19 cellular contexts compared by ENCODE assay signal in the genomic region with DNA sequence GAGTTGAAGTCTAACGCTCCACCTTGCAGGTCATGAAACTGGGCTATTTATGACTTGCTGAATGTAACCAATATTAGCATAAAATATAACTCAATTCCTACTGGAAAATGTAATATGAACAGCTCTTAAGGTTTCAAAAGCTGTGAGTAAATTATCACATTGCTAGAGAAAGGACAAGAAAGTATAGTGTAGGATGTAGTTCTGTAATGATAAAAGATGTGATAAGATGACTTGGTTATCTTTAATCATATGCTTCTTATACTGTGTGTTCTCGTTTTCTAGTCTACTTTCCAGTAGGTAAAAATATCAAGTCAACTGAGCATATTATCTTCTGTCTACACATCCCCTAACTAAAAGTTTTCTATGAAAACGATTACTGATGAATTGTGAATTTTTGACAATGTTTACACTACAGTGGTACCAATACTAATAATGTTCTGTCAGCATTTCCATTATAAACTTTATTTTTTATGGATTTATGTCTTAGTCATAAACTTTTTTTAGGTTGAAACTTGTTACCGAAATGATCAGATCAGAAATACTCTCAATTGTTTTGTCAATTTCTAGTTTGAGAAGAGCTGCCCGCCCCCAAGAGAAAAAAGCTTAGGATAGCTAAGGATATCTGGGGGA. TPM values are rescaled to one million over a fixed set of nuclear protein-coding genes. Genes with fewer than 3 reads are reported as not detected.
A peak's percentile ranks its signal among the peaks of the same experiment; 100 is the strongest.
DNase-seq lines count a peak whose midpoint lies in the region; ATAC-seq, FAIRE-seq and TF ChIP-seq lines count a peak whose summit lies in the region.
"Had no signal": no experiment of that assay in that cellular context is flagged by ENCODE, and none has a peak within 500 bp of the region (broad histone marks: within the 10 kb centered on the region; RNA-seq: fewer than 3 reads in every experiment).

No MANE protein-coding gene starts in this region.

- H3K36me3 Mint-ChIP-seq in activated CD4-positive, alpha-beta T cell treated with anti-CD3 and anti-CD28 coated beads for 36 hours (ENCODE audit: low read depth): peaks cover 31% of the 10 kb centered on the region
- H3K36me3 Mint-ChIP-seq in activated naive CD4-positive, alpha-beta T cell treated with anti-CD3 and anti-CD28 coated beads, Interleukin-2, amount 50 U/mL, for 24 hours: peaks cover 17% of the 10 kb centered on the region

- H3K4me1 Mint-ChIP-seq in activated CD4-positive, alpha-beta T cell treated with anti-CD3 and anti-CD28 coated beads for 36 hours: no peaks in the 10 kb centered on the region
- peaks cover 13% of the 10 kb centered on the region for H3K4me1 Mint-ChIP-seq in activated naive CD4-positive, alpha-beta T cell treated with anti-CD3 and anti-CD28 coated beads, Interleukin-2, amount 50 U/mL, for 24 hours
- H3K4me1 Mint-ChIP-seq: CD14-positive monocyte had no signal

- CTCF ChIA-PET in activated CD4-positive, alpha-beta T cell treated with anti-CD3 and anti-CD28 coated beads for 36 hours (lab: Charles Lee): interaction anchor here (0.9 to 1.4 kb wide), 5 partner anchors 8 to 579 kb away, joined by 3 to 12 read pairs (median 3); a partner anchor contains a TSS

- H4K20me1 ChIP-seq in MM.1S (ENCODE audit: insufficient read depth, low read length): no peaks in the 10 kb centered on the region

- H3F3A ChIP-seq in MM.1S (ENCODE audit: insufficient read depth, low read length): peaks cover 24% of the 10 kb centered on the region

- no peaks in the 10 kb centered on the region for H3K27me3 Mint-ChIP-seq in activated CD4-positive, alpha-beta T cell treated with anti-CD3 and anti-CD28 coated beads for 36 hours
- no peaks in the 10 kb centered on the region for H3K27me3 Mint-ChIP-seq in activated naive CD4-positive, alpha-beta T cell treated with anti-CD3 and anti-CD28 coated beads, Interleukin-2, amount 50 U/mL, for 24 hours
- H3K27me3 Mint-ChIP-seq: CD4-positive, alpha-beta memory T cell had no signal

- H3K27ac ChIP-seq in MM.1S (ENCODE audit: low read length): peak overlapping the region; percentile 87; the same call in 1 of the 2 replicates
- H3K27ac ChIP-seq in kidney (ENCODE audit: low read depth in 2 of 2, low read length in 2 of 2): no peak overlapping the region
- H3K27ac ChIP-seq: 22Rv1, BLaER1 had no signal

- no peak for DNase-seq in activated CD4-positive, alpha-beta T cell treated with anti-CD3 and anti-CD28 coated beads for 36 hours
- no peak for DNase-seq in activated CD4-positive, alpha-beta T cell treated with anti-CD3 and anti-CD28 coated beads for 1 hour
- DNase-seq in activated naive CD4-positive, alpha-beta T cell (lab: John Stamatoyannopoulos, UW): no peak
- DNase-seq in MM.1S (no peak), kidney (no peak), islet precursor cell (no peak)
- DNase-seq: CD4-positive, alpha-beta memory T cell; DMS79 treated with DMSO at 0.1 percent for 48 hours; GF-D8; GOT3; H7 had no signal

- H3K79me2 ChIP-seq in MM.1S (ENCODE audit: low read length): no peaks in the 10 kb centered on the region

- no peak overlapping the region for H3K4me3 Mint-ChIP-seq in activated CD4-positive, alpha-beta T cell treated with anti-CD3 and anti-CD28 coated beads for 36 hours
- H3K4me3 Mint-ChIP-seq in activated naive CD4-positive, alpha-beta T cell treated with anti-CD3 and anti-CD28 coated beads, Interleukin-2, amount 50 U/mL, for 24 hours: no peak overlapping the region
- H3K4me3 Mint-ChIP-seq: CD14-positive monocyte; CD4-positive, alpha-beta memory T cell had no signal

- peak; percentile 72 for ATAC-seq in activated CD4-positive, alpha-beta T cell treated with anti-CD3 and anti-CD28 coated beads for 36 hours
- ATAC-seq in HG03439 (IDR thresholded peaks at IDR 0.05; ENCODE audit: unreplicated experiment): no peak

- peak overlapping the region; percentile 90 for H3K4me2 ChIP-seq in MM.1S (ENCODE audit: low read depth, low read length)
- H3K4me2 ChIP-seq: BLaER1 had no signal

- H3K9me3 ChIP-seq in MM.1S (replicated peaks; ENCODE audit: insufficient read depth, low read length) (no peaks in the 10 kb centered on the region), kidney (ENCODE audit: control insufficient read depth in 1 of 2, low read length in 2 of 2) (no peaks in the 10 kb centered on the region)
- H3K9me3 ChIP-seq: BLaER1 had no signal

- H3K27ac Mint-ChIP-seq in activated CD4-positive, alpha-beta T cell treated with anti-CD3 and anti-CD28 coated beads for 36 hours: no peak overlapping the region
- H3K27ac Mint-ChIP-seq in activated naive CD4-positive, alpha-beta T cell treated with anti-CD3 and anti-CD28 coated beads, Interleukin-2, amount 50 U/mL, for 24 hours: peak overlapping the region; percentile 17
- H3K27ac Mint-ChIP-seq: CD14-positive monocyte had no signal

- intact Hi-C loops in activated CD4-positive, alpha-beta T cell treated with anti-CD3 and anti-CD28 coated beads for 36 hours (cut with DNase I, micrococcal nuclease): no loop called here
- intact Hi-C loops in kidney (cut with DNase I): no loop called here

- H3K9ac ChIP-seq in MM.1S (ENCODE audit: low read length) (no peak overlapping the region), kidney (ENCODE audit: low read length in 2 of 2) (no peak overlapping the region)
- H3K9ac ChIP-seq: BLaER1 had no signal

- POLR2A ChIA-PET in activated CD4-positive, alpha-beta T cell treated with anti-CD3 and anti-CD28 coated beads for 36 hours (lab: Charles Lee): interaction anchor here (1.2 kb wide), 1 partner anchor 14 kb away, joined by 4 read pairs; no protein-coding TSS in a partner anchor

- TF ChIP-seq CTCF in MM.1S (IDR thresholded peaks at IDR 0.05; ENCODE audit: low read length) (no peak), kidney (IDR thresholded peaks at IDR 0.05; ENCODE audit: borderline replicate concordance, extremely low read depth, insufficient read depth) (no peak)

- 0 out of 2 replicates have a peak overlapping the region, but pooled peaks have one; percentile 9 for H3K4me3 ChIP-seq in MM.1S (ENCODE audit: low read length)
- H3K4me3 ChIP-seq in kidney (ENCODE audit: low read length in 2 of 2): no peak overlapping the region
- H3K4me3 ChIP-seq: BLaER1 had no signal

- no peaks in the 10 kb centered on the region for H3K27me3 ChIP-seq in MM.1S (replicated peaks; ENCODE audit: insufficient read depth, low read length)
- H3K27me3 ChIP-seq: BLaER1 had no signal

- 0 out of 2 replicates have a peak, but pooled peaks cover 5% of the 10 kb centered on the region for H3K36me3 ChIP-seq in MM.1S (replicated peaks; ENCODE audit: insufficient read depth, low read length)
- peaks cover 24 to 52% of the 10 kb centered on the region in 2 donors for H3K36me3 ChIP-seq in kidney (ENCODE audit: control insufficient read depth in 1 of 2, insufficient read depth in 2 of 2, low read length in 2 of 2)

- H2AFZ ChIP-seq in MM.1S (ENCODE audit: low read length): no peak overlapping the region

- H3K4me1 ChIP-seq in MM.1S (ENCODE audit: low read length) (peaks cover 42% of the 10 kb centered on the region), kidney (ENCODE audit: control insufficient read depth in 1 of 2, insufficient read depth in 1 of 2, low read depth in 1 of 2, low read length in 2 of 2) (no peaks in the 10 kb centered on the region)

- FAIRE-seq in kidney (lab: Jason Lieb, UNC): peak; percentile 3

- no peaks in the 10 kb centered on the region for H3K9me3 Mint-ChIP-seq in activated CD4-positive, alpha-beta T cell treated with anti-CD3 and anti-CD28 coated beads for 36 hours (ENCODE audit: low read depth)
- H3K9me3 Mint-ChIP-seq in activated naive CD4-positive, alpha-beta T cell treated with anti-CD3 and anti-CD28 coated beads, Interleukin-2, amount 50 U/mL, for 24 hours: no peaks in the 10 kb centered on the region
- H3K9me3 Mint-ChIP-seq: CD14-positive monocyte; CD4-positive, alpha-beta memory T cell had no signal

- H3K9me2 ChIP-seq in MM.1S (replicated peaks; ENCODE audit: insufficient read depth, low read length): no peaks in the 10 kb centered on the region

RNA-seq across cellular contexts. Expression of a gene that starts 14.6 kb away (rescaled TPM):
- 10 to 100 TPM; 23.9 to 26.0 TPM for total RNA-seq in activated CD4-positive, alpha-beta T cell treated with anti-CD3 and anti-CD28 coated beads for 36 hours
- 27.4 TPM for total RNA-seq in kidney
- 7.7 TPM for polyA plus RNA-seq in kidney (ENCODE audit: insufficient read depth, low read depth, low replicate concordance)

RNA-seq across cellular contexts. Expression of a gene that starts 23.7 kb away (rescaled TPM):
- total RNA-seq in activated CD4-positive, alpha-beta T cell treated with anti-CD3 and anti-CD28 coated beads for 36 hours: under 1 TPM; 0.57 to 0.58 TPM
- 2.0 TPM for total RNA-seq in kidney
- polyA plus RNA-seq in kidney (ENCODE audit: insufficient read depth, low read depth, low replicate concordance): 2.5 TPM
- total RNA-seq: H7, HT-29 had no signal
- polyA plus RNA-seq: CD14-positive monocyte had no signal

RNA-seq across cellular contexts. Expression of a gene that starts 40.4 kb away (rescaled TPM):
- total RNA-seq in activated CD4-positive, alpha-beta T cell treated with anti-CD3 and anti-CD28 coated beads for 36 hours: not detected
- not detected for total RNA-seq in kidney
- polyA plus RNA-seq in kidney (ENCODE audit: insufficient read depth, low read depth, low replicate concordance): not detected
- total RNA-seq: A673; CD4-positive, alpha-beta memory T cell; H7; HT-29 had no signal
- polyA plus RNA-seq: AG04450, CD14-positive monocyte had no signal
